Comparison of ENCODE assay signal across 1 cellular context in genomic region chr3:53495518-53496501, GRCh38.
TF ChIP-seq lines count a peak whose summit lies in the region.

No MANE protein-coding gene starts in this region.

TF ChIP-seq in HepG2, 621 proteins besides CTCF, POLR2A, EP300 and RAD21 (continued from another document):
- no peak for TF ChIP-seq ZNF142 (CRISPR knock-in tag; IDR thresholded peaks at IDR 0.05)
TF ChIP-seq in HepG2: peak in this region for 3.
